In the genomic region with DNA sequence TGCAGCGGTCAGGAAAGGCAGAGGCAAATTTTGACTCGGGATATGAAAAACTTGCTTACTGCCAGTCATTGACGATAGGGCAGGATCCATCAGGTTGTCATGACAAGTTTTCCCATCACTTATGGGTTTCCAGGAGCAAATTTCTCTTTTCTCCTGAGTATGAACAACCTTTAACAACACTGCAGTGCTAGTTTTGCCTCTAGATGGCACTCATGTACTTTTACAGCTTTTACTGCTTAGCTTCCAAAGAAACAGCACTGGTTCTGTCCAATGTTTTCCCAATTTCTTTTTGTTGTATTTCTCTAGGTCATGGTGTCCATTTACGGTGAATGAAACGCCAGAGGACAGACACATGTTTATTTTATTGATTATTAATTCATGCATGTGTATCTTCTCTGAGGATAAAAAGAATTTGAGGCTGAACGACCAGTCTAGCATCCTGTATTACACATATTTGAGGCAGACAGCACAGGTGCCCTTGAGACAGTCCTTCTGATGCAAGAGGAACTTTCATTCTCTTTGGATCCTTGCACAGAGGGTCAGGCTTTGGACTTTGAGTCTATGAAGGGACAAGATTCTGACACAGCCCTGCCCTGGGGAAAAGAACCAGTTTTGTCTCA, we compare ENCODE assay signal across 7 cellular contexts.
A peak's percentile ranks its signal among the peaks of the same experiment; 100 is the strongest.
DNase-seq lines count a peak whose midpoint lies in the region; FAIRE-seq and TF ChIP-seq lines count a peak whose summit lies in the region.

No MANE protein-coding gene starts in this region.

- H3K9me3 ChIP-seq in NT2/D1 (ENCODE audit: insufficient read depth, low read length) (peaks cover 1% of the 10 kb centered on the region; the same call in 1 of the 2 replicates), endodermal cell (ENCODE audit: control insufficient read depth, low read length) (peaks cover under 1% of the 10 kb centered on the region)

- H3K4me3 ChIP-seq in NT2/D1 (ENCODE audit: insufficient read length, low read depth) (no peak overlapping the region), endodermal cell (ENCODE audit: low read length) (no peak overlapping the region)

- no peaks in the 10 kb centered on the region for H3K9me3 Mint-ChIP-seq in endodermal cell

- H3K4me3 Mint-ChIP-seq in endodermal cell: no peak overlapping the region

- no peak overlapping the region for H3K27ac Mint-ChIP-seq in endodermal cell

- WGBS in endodermal cell (ENCODE audit: insufficient coverage in 1 of 2, insufficient read length in 1 of 2), 2 experiments: 17 to 35% methylated on average over 3 to 6 of the region's 6 CpGs

- H3K27me3 ChIP-seq in NT2/D1 (ENCODE audit: insufficient read depth, insufficient read length) (no peaks in the 10 kb centered on the region), endodermal cell (ENCODE audit: control insufficient read depth, insufficient read depth, low read length, poor library complexity, severe bottlenecking) (no peaks in the 10 kb centered on the region)

- H3K36me3 Mint-ChIP-seq in endodermal cell (ENCODE audit: low read depth): peaks cover 10% of the 10 kb centered on the region

- H3K36me3 ChIP-seq in NT2/D1 (ENCODE audit: insufficient read depth, insufficient read length, low read length): no peaks in the 10 kb centered on the region
- H3K36me3 ChIP-seq in endodermal cell (ENCODE audit: control insufficient read depth, insufficient read depth, low read length): no peaks in the 10 kb centered on the region

- no peak overlapping the region for H3K27ac ChIP-seq in endodermal cell (ENCODE audit: low read depth, low read length)

- no peaks in the 10 kb centered on the region for H3K27me3 Mint-ChIP-seq in endodermal cell (ENCODE audit: insufficient read depth)

- H3K9ac ChIP-seq in NT2/D1 (ENCODE audit: insufficient read length, low read depth) (no peak overlapping the region), endodermal cell (ENCODE audit: extremely low read depth, low read length, poor library complexity, severe bottlenecking) (no peak overlapping the region)

- peak; percentile 93 for TF ChIP-seq CTCF in endodermal cell (conservative IDR thresholded peaks at IDR 0.05)

- FAIRE-seq in HTR-8/SVneo (lab: Jason Lieb, UNC): no peak

- H3K4me1 ChIP-seq in NT2/D1 (ENCODE audit: insufficient read depth, insufficient read length) (no peaks in the 10 kb centered on the region), endodermal cell (ENCODE audit: control insufficient read depth, insufficient read depth, low read length) (no peaks in the 10 kb centered on the region)

- in situ Hi-C loops in G401 (cut with HindIII; ENCODE audit: low sequenced_read_pairs): no loop called here

- peak; percentile 72 for DNase-seq in G401 (ENCODE audit: low spot score)
- DNase-seq in HTR-8/SVneo (ENCODE audit: insufficient read length, low spot score): peak; percentile 14
- peak; percentile 73 for DNase-seq in NT2/D1 (ENCODE audit: low read depth, low spot score)
- DNase-seq in endodermal cell: peak; percentile 70
- DNase-seq in middle frontal gyrus (ENCODE audit: extremely low spot score, low spot score): peak; percentile 21
- DNase-seq in activated effector memory CD4-positive, alpha-beta T cell treated with anti-CD3 and anti-CD28 coated beads, Interleukin-2, amount 50 U/mL, for 16 hours: no peak
- DNase-seq in HK-2 (ENCODE audit: unreplicated experiment): no peak

- H3K4me1 Mint-ChIP-seq in endodermal cell: peaks cover 8% of the 10 kb centered on the region

Comparison
In these comparisons a context has a peak if more than half of its experiments do, and no peak if none do; other contexts are left out.
1. DNase-seq: peak in G401 (single experiment), HTR-8/SVneo (single experiment), NT2/D1 (single experiment), endodermal cell (single experiment) and middle frontal gyrus (single experiment); none in activated effector memory CD4-positive, alpha-beta T cell treated with anti-CD3 and anti-CD28 coated beads, Interleukin-2, amount 50 U/mL, for 16 hours (single experiment) and HK-2 (single experiment).